In genomic region chr1:101025283-101025679, GRCh38 we compare ENCODE assay signal across 7 cellular contexts. TPM values are rescaled to one million over a fixed set of nuclear protein-coding genes. Genes with fewer than 3 reads are reported as not detected.
DNase-seq lines count a peak whose midpoint lies in the region; ATAC-seq and FAIRE-seq lines count a peak whose summit lies in the region.

No MANE protein-coding gene starts in this region.

- ATAC-seq in GM18520 (IDR thresholded peaks at IDR 0.05; ENCODE audit: unreplicated experiment), result peak; percentile 10
- peak; percentile 24 for ATAC-seq in HG02610 (IDR thresholded peaks at IDR 0.05; ENCODE audit: unreplicated experiment)
- peak; percentile 47 for ATAC-seq in activated naive CD8-positive, alpha-beta T cell treated with anti-CD3 and anti-CD28 coated beads, Interleukin-2, amount 50 U/mL, for 24 hours

- H3K36me3 ChIP-seq in iPS-18a (ENCODE audit: control insufficient read depth, low read depth, low read length), result peaks cover 11% of the 10 kb centered on the region
- no peaks in the 10 kb centered on the region for H3K36me3 ChIP-seq in small intestine (ENCODE audit: control insufficient read depth in 2 of 2, insufficient read depth in 2 of 2, low read length in 2 of 2)

- H3K4me3 ChIP-seq in iPS-18a (ENCODE audit: low read length), result peak overlapping the region; percentile 95
- H3K4me3 ChIP-seq in small intestine (ENCODE audit: low read depth in 1 of 2, low read length in 2 of 2), result peak overlapping the region; percentile 76 to 89

- peaks cover 14% of the 10 kb centered on the region for H3K4me1 ChIP-seq in iPS-18a (ENCODE audit: control insufficient read depth, low read depth, low read length)
- peaks cover 3 to 4% of the 10 kb centered on the region in 2 donors for H3K4me1 ChIP-seq in small intestine (ENCODE audit: control insufficient read depth in 2 of 2, insufficient read depth in 1 of 2, low read depth in 1 of 2, low read length in 1 of 2)

- peak overlapping the region; percentile 99 for H3K27ac Mint-ChIP-seq in activated naive CD8-positive, alpha-beta T cell treated with anti-CD3 and anti-CD28 coated beads, Interleukin-2, amount 50 U/mL, for 24 hours

- H3K36me3 Mint-ChIP-seq in activated naive CD8-positive, alpha-beta T cell treated with anti-CD3 and anti-CD28 coated beads, Interleukin-2, amount 50 U/mL, for 24 hours (ENCODE audit: low read depth), result peaks cover 71% of the 10 kb centered on the region

- H3K9me3 Mint-ChIP-seq in activated naive CD8-positive, alpha-beta T cell treated with anti-CD3 and anti-CD28 coated beads, Interleukin-2, amount 50 U/mL, for 24 hours, result no peaks in the 10 kb centered on the region

- peak overlapping the region; percentile 95 for H3K9ac ChIP-seq in iPS-18a (ENCODE audit: low read length)

- H3K4me3 Mint-ChIP-seq in activated naive CD8-positive, alpha-beta T cell treated with anti-CD3 and anti-CD28 coated beads, Interleukin-2, amount 50 U/mL, for 24 hours, result peak overlapping the region; percentile 100

- H3K27ac ChIP-seq in iPS-18a (ENCODE audit: low read length) (peak overlapping the region; percentile 16), small intestine (ENCODE audit: low read depth in 1 of 2, low read length in 1 of 2) (peak overlapping the region in 1 of 2 donors; percentile 95)

- 0 to 1% (median 1%) methylated on average over 9 of the region's 9 CpGs for WGBS in small intestine, 3 donors

- FAIRE-seq in small intestine (lab: Jason Lieb, UNC), result no peak

- DNase-seq in NCI-H2227 (lab: John Stamatoyannopoulos, UW; ENCODE audit: unreplicated experiment), result peak; percentile 41
- DNase-seq in activated naive CD8-positive, alpha-beta T cell treated with anti-CD3 and anti-CD28 coated beads, Interleukin-2, amount 50 U/mL, for 24 hours, result peak; percentile 21
- DNase-seq in small intestine, result peak; percentile 45
- no peak for DNase-seq in central memory CD4-positive, alpha-beta T cell

- no peaks in the 10 kb centered on the region for H3K27me3 ChIP-seq in iPS-18a (ENCODE audit: control insufficient read depth, insufficient read depth, low read length)
- no peaks in the 10 kb centered on the region for H3K27me3 ChIP-seq in small intestine (ENCODE audit: control insufficient read depth in 2 of 2, insufficient read depth in 2 of 2, low read length in 2 of 2)

- H3K4me1 Mint-ChIP-seq in activated naive CD8-positive, alpha-beta T cell treated with anti-CD3 and anti-CD28 coated beads, Interleukin-2, amount 50 U/mL, for 24 hours, result peaks cover 77% of the 10 kb centered on the region

- no peaks in the 10 kb centered on the region for H3K27me3 Mint-ChIP-seq in activated naive CD8-positive, alpha-beta T cell treated with anti-CD3 and anti-CD28 coated beads, Interleukin-2, amount 50 U/mL, for 24 hours

- H3K9me3 ChIP-seq in iPS-18a (ENCODE audit: control insufficient read depth, low read depth, low read length) (no peaks in the 10 kb centered on the region), small intestine (ENCODE audit: control insufficient read depth, low read depth) (no peaks in the 10 kb centered on the region)

RNA-seq across cellular contexts. Expression of gene DPH5, which starts 0.3 kb away (rescaled TPM):
- polyA plus RNA-seq in small intestine, result 10 to 100 TPM; 16.8 to 31.2 (median 17.0) TPM
